Comparison of ENCODE assay signal across 8 cellular contexts in the genomic region with DNA sequence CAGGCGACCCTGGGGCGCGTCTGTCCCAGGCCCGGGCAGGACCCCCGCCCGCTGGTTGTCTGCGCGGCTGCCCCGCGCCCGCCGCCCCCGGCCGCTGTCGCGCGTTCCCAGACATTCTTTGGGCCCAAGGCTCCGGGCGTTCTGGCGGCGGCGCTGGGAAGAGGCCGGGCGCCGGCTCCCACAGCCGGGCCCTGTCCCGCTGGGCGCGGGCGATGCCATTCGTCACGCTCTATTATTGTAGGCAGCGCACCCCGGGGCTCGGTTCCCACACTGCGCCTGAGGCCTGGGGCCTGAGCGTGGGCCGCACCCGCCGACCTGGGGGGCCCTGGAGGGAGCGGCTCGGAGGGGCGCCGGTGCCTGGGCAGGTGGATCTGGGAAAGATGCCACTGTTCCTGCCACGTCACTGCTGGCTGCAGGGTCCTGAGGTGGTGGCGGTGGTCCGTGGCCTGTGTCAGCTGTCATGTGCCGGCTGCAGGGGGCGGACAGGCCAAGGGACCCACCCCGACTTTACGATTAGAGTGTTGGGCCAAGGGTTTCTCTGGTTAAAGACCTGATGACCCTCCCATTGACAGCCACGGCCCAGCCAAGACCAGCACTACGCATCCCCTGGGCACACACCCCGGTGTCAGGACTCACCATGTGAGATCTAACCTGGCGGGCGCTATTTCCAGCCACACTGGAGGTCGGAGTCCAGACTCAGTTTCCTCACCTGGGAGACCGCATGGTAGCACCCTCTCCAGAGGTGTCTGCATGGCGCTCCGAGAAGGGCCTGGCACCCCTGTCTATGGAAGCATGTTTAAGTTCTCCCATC. TPM values are rescaled to one million over a fixed set of nuclear protein-coding genes. Genes with fewer than 3 reads are reported as not detected.
DNase-seq lines count a peak whose midpoint lies in the region; ATAC-seq and TF ChIP-seq lines count a peak whose summit lies in the region.

No MANE protein-coding gene starts in this region.

- H3K27me3 ChIP-seq in naive thymus-derived CD4-positive, alpha-beta T cell (ENCODE audit: control insufficient read depth in 2 of 2, insufficient read depth in 2 of 2, low read length in 2 of 2) = peaks cover 4 to 6% of the 10 kb centered on the region in 2 donors

- DNase-seq in activated naive CD4-positive, alpha-beta T cell treated with anti-CD3 and anti-CD28 coated beads, Interleukin-2, amount 10 ng/mL, durations not matched to agents 7 days and 5 days = no peak
- DNase-seq in activated naive CD4-positive, alpha-beta T cell treated with Interleukin-2 at 50 U/mL for 16 hours = no peak
- no peak for DNase-seq in epithelial cell of proximal tubule (ENCODE audit: low read depth)
- DNase-seq in naive thymus-derived CD4-positive, alpha-beta T cell = peak in 1 of 9 donors; percentile 1
- DNase-seq in NCI-H2107 treated with DMSO at 0.1 percent for 48 hours (lab: John Stamatoyannopoulos, UW; ENCODE audit: unreplicated experiment) = no peak
- DNase-seq in GF-D8 (lab: John Stamatoyannopoulos, UW) = no peak

- H3K36me3 Mint-ChIP-seq in activated naive CD4-positive, alpha-beta T cell treated with anti-CD3 and anti-CD28 coated beads, Interleukin-2, amount 10 ng/mL, durations not matched to agents 7 days and 5 days = no peaks in the 10 kb centered on the region
- peaks cover 0 to 8% (median 4%) of the 10 kb centered on the region in 5 donors for H3K36me3 Mint-ChIP-seq in naive thymus-derived CD4-positive, alpha-beta T cell

- no peaks in the 10 kb centered on the region for H3K36me3 ChIP-seq in naive thymus-derived CD4-positive, alpha-beta T cell (ENCODE audit: control insufficient read depth in 2 of 3, insufficient read depth in 3 of 3, low read length in 3 of 3)
- no peaks in the 10 kb centered on the region for H3K36me3 ChIP-seq in urinary bladder (ENCODE audit: insufficient read depth)

- WGBS in urinary bladder = 41% methylated on average over 60 of the region's 60 CpGs

- intact Hi-C loops in naive thymus-derived CD4-positive, alpha-beta T cell (cut with micrococcal nuclease) = no loop called here

- no peak overlapping the region for H3K27ac Mint-ChIP-seq in activated naive CD4-positive, alpha-beta T cell treated with anti-CD3 and anti-CD28 coated beads, Interleukin-2, amount 10 ng/mL, durations not matched to agents 7 days and 5 days
- H3K27ac Mint-ChIP-seq in naive thymus-derived CD4-positive, alpha-beta T cell = no peak overlapping the region

- H3K4me3 ChIP-seq in epithelial cell of proximal tubule (ENCODE audit: low read depth, low read length) (peak overlapping the region; percentile 24), urinary bladder (ENCODE audit: low read depth, low read length) (peak overlapping the region; percentile 30)
- H3K4me3 ChIP-seq in naive thymus-derived CD4-positive, alpha-beta T cell (ENCODE audit: low read length) = no peak overlapping the region

- ATAC-seq in naive thymus-derived CD4-positive, alpha-beta T cell = no peak
- ATAC-seq in HG02642 (IDR thresholded peaks at IDR 0.05; ENCODE audit: poor library complexity, unreplicated experiment) = no peak

- TF ChIP-seq CTCF in epithelial cell of proximal tubule (conservative IDR thresholded peaks at IDR 0.05; ENCODE audit: low read depth, low read length) = no peak

- peaks cover 4% of the 10 kb centered on the region for H3K9me3 Mint-ChIP-seq in activated naive CD4-positive, alpha-beta T cell treated with anti-CD3 and anti-CD28 coated beads, Interleukin-2, amount 10 ng/mL, durations not matched to agents 7 days and 5 days
- peaks cover 4 to 17% (median 5%) of the 10 kb centered on the region in 11 donors for H3K9me3 Mint-ChIP-seq in naive thymus-derived CD4-positive, alpha-beta T cell

- H3K9me3 ChIP-seq in naive thymus-derived CD4-positive, alpha-beta T cell (ENCODE audit: control insufficient read depth in 2 of 3, low read length in 3 of 3) = no peaks in the 10 kb centered on the region

- POLR2A ChIA-PET in naive thymus-derived CD4-positive, alpha-beta T cell (lab: Charles Lee) = no interaction called here

- H3K27ac ChIP-seq in naive thymus-derived CD4-positive, alpha-beta T cell (ENCODE audit: low read depth, low read length) = no peak overlapping the region
- H3K27ac ChIP-seq in urinary bladder (ENCODE audit: low read depth) = no peak overlapping the region

- H3K27me3 Mint-ChIP-seq in activated naive CD4-positive, alpha-beta T cell treated with anti-CD3 and anti-CD28 coated beads, Interleukin-2, amount 10 ng/mL, durations not matched to agents 7 days and 5 days = peaks cover 81% of the 10 kb centered on the region
- peaks cover 27 to 53% (median 35%) of the 10 kb centered on the region in 5 donors for H3K27me3 Mint-ChIP-seq in naive thymus-derived CD4-positive, alpha-beta T cell

- no peaks in the 10 kb centered on the region for H3K4me1 ChIP-seq in naive thymus-derived CD4-positive, alpha-beta T cell (ENCODE audit: control insufficient read depth in 2 of 2, insufficient read depth in 2 of 2, low read length in 2 of 2)
- no peaks in the 10 kb centered on the region for H3K4me1 ChIP-seq in urinary bladder (ENCODE audit: insufficient read depth)

- CTCF ChIA-PET in activated naive CD4-positive, alpha-beta T cell treated with anti-CD3 and anti-CD28 coated beads, Interleukin-2, amount 10 ng/mL, durations not matched to agents 7 days and 5 days (lab: Charles Lee) = no interaction called here
- CTCF ChIA-PET in naive thymus-derived CD4-positive, alpha-beta T cell (lab: Charles Lee) = no interaction called here

- H3K4me1 Mint-ChIP-seq in activated naive CD4-positive, alpha-beta T cell treated with anti-CD3 and anti-CD28 coated beads, Interleukin-2, amount 10 ng/mL, durations not matched to agents 7 days and 5 days = peaks cover 12% of the 10 kb centered on the region
- H3K4me1 Mint-ChIP-seq in naive thymus-derived CD4-positive, alpha-beta T cell = peaks cover 2 to 8% (median 8%) of the 10 kb centered on the region in 7 donors

- H3K4me3 Mint-ChIP-seq in activated naive CD4-positive, alpha-beta T cell treated with anti-CD3 and anti-CD28 coated beads, Interleukin-2, amount 10 ng/mL, durations not matched to agents 7 days and 5 days = peak overlapping the region; percentile 18
- H3K4me3 Mint-ChIP-seq in naive thymus-derived CD4-positive, alpha-beta T cell = peak overlapping the region in 9 of 10 donors; percentile 9 to 64 (median 47)

RNA-seq across cellular contexts. Expression of a gene that starts 55.1 kb away (rescaled TPM):
- total RNA-seq in epithelial cell of proximal tubule (2.2 and 3.9 TPM in 2 replicates), urinary bladder (35.3 TPM)
- total RNA-seq in naive thymus-derived CD4-positive, alpha-beta T cell = 10 to 100 TPM; 35.7 to 52.2 (median 38.9) TPM
- polyA plus RNA-seq in naive thymus-derived CD4-positive, alpha-beta T cell = 10 to 100 TPM in 1 of 2 donors, 1 to 10 TPM in 1; 6.2 to 11.7 TPM
- 79.8 TPM for polyA plus RNA-seq in urinary bladder
